Comparison of ENCODE assay signal across 12 cellular contexts in the genomic region with DNA sequence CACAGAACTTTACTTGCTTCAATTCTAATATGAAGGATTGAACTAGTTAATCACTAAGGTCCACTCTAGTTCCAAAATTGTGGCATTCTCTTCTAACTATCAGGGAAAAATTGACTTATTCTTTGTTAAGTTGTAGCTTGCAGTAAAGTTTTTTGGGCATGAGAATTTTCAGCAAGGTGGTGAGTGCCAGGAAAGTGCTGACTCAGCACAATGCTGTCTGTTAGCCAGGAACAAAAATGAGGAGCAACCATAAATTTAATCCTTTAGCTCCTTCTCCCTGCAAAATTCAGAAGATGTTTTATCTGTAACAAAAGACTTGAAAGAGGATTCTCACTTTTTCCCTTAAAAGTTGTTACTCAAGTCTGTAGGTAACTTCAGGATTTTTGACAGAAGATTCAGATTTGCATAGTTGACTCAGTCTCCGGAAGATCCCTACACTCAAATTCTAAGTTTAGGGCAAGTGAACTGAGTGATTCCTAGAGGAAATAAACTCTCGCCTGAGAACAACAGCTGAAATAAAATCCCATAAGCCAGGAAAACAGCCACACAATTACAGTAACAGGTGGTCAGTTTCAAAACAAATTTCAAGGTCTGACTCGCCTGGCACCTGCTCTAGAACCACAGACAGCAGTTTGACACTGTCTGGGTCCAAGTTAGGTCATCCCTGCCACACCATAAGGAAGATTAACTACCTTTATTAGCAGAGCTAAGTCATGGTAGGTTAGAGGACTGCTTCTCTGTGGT. TPM values are rescaled to one million over a fixed set of nuclear protein-coding genes. Genes with fewer than 3 reads are reported as not detected.
A peak's percentile ranks its signal among the peaks of the same experiment; 100 is the strongest.
DNase-seq lines count a peak whose midpoint lies in the region; ATAC-seq and TF ChIP-seq lines count a peak whose summit lies in the region.
"Had no signal": no experiment of that assay in that cellular context is flagged by ENCODE, and none has a peak within 500 bp of the region (broad histone marks: within the 10 kb centered on the region; RNA-seq: fewer than 3 reads in every experiment).

No MANE protein-coding gene starts in this region.

- H3K27me3 Mint-ChIP-seq in activated CD4-positive, alpha-beta T cell treated with anti-CD3 and anti-CD28 coated beads for 36 hours: no peaks in the 10 kb centered on the region
- H3K27me3 Mint-ChIP-seq in activated T-helper 1 cell treated with anti-CD3 and anti-CD28 coated beads, Interleukin-12 subunit alpha, Interleukin-12 subunit beta, Interleukin-2, Interleukin-4 antibody, amounts not matched to agents 30 ng/mL and 10 ng/mL and 1 ng/mL, durations not matched to agents 14 hours and 24 hours and 36 hours (ENCODE audit: insufficient read depth): no peaks in the 10 kb centered on the region

- no peaks in the 10 kb centered on the region for H3K9me3 Mint-ChIP-seq in activated CD4-positive, alpha-beta T cell treated with anti-CD3 and anti-CD28 coated beads for 36 hours (ENCODE audit: low read depth)
- H3K9me3 Mint-ChIP-seq in activated T-helper 1 cell treated with anti-CD3 and anti-CD28 coated beads, Interleukin-12 subunit alpha, Interleukin-12 subunit beta, Interleukin-2, Interleukin-4 antibody, amounts not matched to agents 30 ng/mL and 10 ng/mL and 1 ng/mL, durations not matched to agents 14 hours and 24 hours and 36 hours: peaks cover 8% of the 10 kb centered on the region
- H3K9me3 Mint-ChIP-seq: activated T-cell treated with anti-CD3 and anti-CD28 coated beads, Interleukin-2, amount 50 U/mL, for 4 hours; neural crest cell had no signal

- peak; percentile 57 for ATAC-seq in activated CD4-positive, alpha-beta T cell treated with anti-CD3 and anti-CD28 coated beads for 36 hours
- ATAC-seq in HG02571 (IDR thresholded peaks at IDR 0.05; ENCODE audit: unreplicated experiment): peak; percentile 62
- ATAC-seq: activated T-cell treated with anti-CD3 and anti-CD28 coated beads, Interleukin-2, amount 50 U/mL, for 4 hours; HCT116 had no signal

- H3K9ac ChIP-seq in parathyroid adenoma: no peak overlapping the region

- no peak overlapping the region for H3K4me3 Mint-ChIP-seq in activated CD4-positive, alpha-beta T cell treated with anti-CD3 and anti-CD28 coated beads for 36 hours
- no peak overlapping the region for H3K4me3 Mint-ChIP-seq in activated T-helper 1 cell treated with anti-CD3 and anti-CD28 coated beads, Interleukin-12 subunit alpha, Interleukin-12 subunit beta, Interleukin-2, Interleukin-4 antibody, amounts not matched to agents 30 ng/mL and 10 ng/mL and 1 ng/mL, durations not matched to agents 14 hours and 24 hours and 36 hours
- H3K4me3 Mint-ChIP-seq: activated T-cell treated with anti-CD3 and anti-CD28 coated beads, Interleukin-2, amount 50 U/mL, for 4 hours; neural crest cell had no signal

- DNase-seq in activated CD4-positive, alpha-beta T cell treated with anti-CD3 and anti-CD28 coated beads for 36 hours: peak; percentile 37
- no peak for DNase-seq in activated CD4-positive, alpha-beta T cell treated with anti-CD3 and anti-CD28 coated beads, Interleukin-2, amount 50 U/mL, for 4 hours
- DNase-seq in MV-4-11 (lab: John Stamatoyannopoulos, UW): peak; percentile 22
- no peak for DNase-seq in NCI-H510A treated with DMSO at 0.1 percent for 48 hours (lab: John Stamatoyannopoulos, UW)
- DNase-seq in activated effector memory CD4-positive, alpha-beta T cell treated with Interleukin-2 at 50 U/mL for 16 hours: no peak
- no peak for DNase-seq in activated T-helper 1 cell treated with anti-CD3 and anti-CD28 coated beads, Interleukin-12 subunit alpha, Interleukin-12 subunit beta, Interleukin-2, Interleukin-4 antibody, amounts not matched to agents 30 ng/mL and 10 ng/mL and 1 ng/mL, durations not matched to agents 14 hours and 24 hours and 36 hours (ENCODE audit: low spot score)
- DNase-seq: activated T-cell treated with anti-CD3 and anti-CD28 coated beads, Interleukin-2, amount 50 U/mL, for 4 hours; OCI-M1 had no signal

- no peak overlapping the region for H3K4me3 ChIP-seq in parathyroid adenoma (ENCODE audit: low read depth, low read length)

- H2AFZ ChIP-seq in parathyroid adenoma: peak overlapping the region; percentile 30

- H3K27ac ChIP-seq in parathyroid adenoma: no peak overlapping the region

- POLR2A ChIA-PET in activated CD4-positive, alpha-beta T cell treated with anti-CD3 and anti-CD28 coated beads for 36 hours (lab: Charles Lee): interaction anchor here (0.6 to 1.2 kb wide), 5 partner anchors 10 to 305 kb away, joined by 3 to 6 read pairs (median 4); no protein-coding TSS in a partner anchor

- H3K9me3 ChIP-seq in parathyroid adenoma (ENCODE audit: control insufficient read depth, low read length): no peaks in the 10 kb centered on the region

- intact Hi-C loops in activated CD4-positive, alpha-beta T cell treated with anti-CD3 and anti-CD28 coated beads for 36 hours (cut with DNase I, micrococcal nuclease): loop anchor here in 1 of 2 experiments (5.0 kb wide), 2 partner anchors 47 to 127 kb away; no protein-coding TSS in a partner anchor
- intact Hi-C loops in activated T-helper 1 cell treated with anti-CD3 and anti-CD28 coated beads, Interleukin-12 subunit alpha, Interleukin-12 subunit beta, Interleukin-2, Interleukin-4 antibody, amounts not matched to agents 30 ng/mL and 10 ng/mL and 1 ng/mL, durations not matched to agents 14 hours and 24 hours and 36 hours (cut with micrococcal nuclease): loop anchor here (2.0 to 5.0 kb wide), 3 partner anchors 19 to 377 kb away; a partner anchor contains a TSS

- H3K79me2 ChIP-seq in parathyroid adenoma: no peaks in the 10 kb centered on the region

- H3K36me3 Mint-ChIP-seq in activated CD4-positive, alpha-beta T cell treated with anti-CD3 and anti-CD28 coated beads for 36 hours (ENCODE audit: low read depth): peaks cover 14% of the 10 kb centered on the region
- H3K36me3 Mint-ChIP-seq in activated T-helper 1 cell treated with anti-CD3 and anti-CD28 coated beads, Interleukin-12 subunit alpha, Interleukin-12 subunit beta, Interleukin-2, Interleukin-4 antibody, amounts not matched to agents 30 ng/mL and 10 ng/mL and 1 ng/mL, durations not matched to agents 14 hours and 24 hours and 36 hours (ENCODE audit: low read depth): peaks cover 20% of the 10 kb centered on the region

- no peak for TF ChIP-seq CTCF in parathyroid adenoma (IDR thresholded peaks at IDR 0.05)

- no peaks in the 10 kb centered on the region for H3K4me1 ChIP-seq in parathyroid adenoma

- no peaks in the 10 kb centered on the region for H3K27me3 ChIP-seq in parathyroid adenoma (ENCODE audit: control insufficient read depth, insufficient read depth, low read length)

- H3K36me3 ChIP-seq in parathyroid adenoma (ENCODE audit: control insufficient read depth, insufficient read depth, low read length): no peaks in the 10 kb centered on the region

- H3K27ac Mint-ChIP-seq in activated CD4-positive, alpha-beta T cell treated with anti-CD3 and anti-CD28 coated beads for 36 hours: no peak overlapping the region
- no peak overlapping the region for H3K27ac Mint-ChIP-seq in activated T-helper 1 cell treated with anti-CD3 and anti-CD28 coated beads, Interleukin-12 subunit alpha, Interleukin-12 subunit beta, Interleukin-2, Interleukin-4 antibody, amounts not matched to agents 30 ng/mL and 10 ng/mL and 1 ng/mL, durations not matched to agents 14 hours and 24 hours and 36 hours

- CTCF ChIA-PET in activated CD4-positive, alpha-beta T cell treated with anti-CD3 and anti-CD28 coated beads for 36 hours (lab: Charles Lee): interaction anchor here (0.5 to 2.3 kb wide), 6 partner anchors 10 to 379 kb away, joined by 3 to 6 read pairs (median 3); no protein-coding TSS in a partner anchor

- peaks cover 36% of the 10 kb centered on the region for H3K4me1 Mint-ChIP-seq in activated CD4-positive, alpha-beta T cell treated with anti-CD3 and anti-CD28 coated beads for 36 hours
- peaks cover 52% of the 10 kb centered on the region for H3K4me1 Mint-ChIP-seq in activated T-helper 1 cell treated with anti-CD3 and anti-CD28 coated beads, Interleukin-12 subunit alpha, Interleukin-12 subunit beta, Interleukin-2, Interleukin-4 antibody, amounts not matched to agents 30 ng/mL and 10 ng/mL and 1 ng/mL, durations not matched to agents 14 hours and 24 hours and 36 hours (ENCODE audit: low read depth)

- H3K4me2 ChIP-seq in parathyroid adenoma (ENCODE audit: low read length): no peak overlapping the region

RNA-seq across cellular contexts. Expression of a gene that starts 20.2 kb away (rescaled TPM):
- total RNA-seq in activated CD4-positive, alpha-beta T cell treated with anti-CD3 and anti-CD28 coated beads for 36 hours: 100 to 1,000 TPM; 174 to 190 TPM
- 132 and 140 TPM in 2 replicates for total RNA-seq in activated T-helper 1 cell treated with anti-CD3 and anti-CD28 coated beads, Interleukin-12 subunit alpha, Interleukin-12 subunit beta, Interleukin-2, Interleukin-4 antibody, amounts not matched to agents 30 ng/mL and 10 ng/mL and 1 ng/mL, durations not matched to agents 14 hours and 24 hours and 36 hours

Comparison
In these comparisons a context has a peak if more than half of its experiments do, and no peak if none do; other contexts are left out.
1. DNase-seq: peak in activated CD4-positive, alpha-beta T cell treated with anti-CD3 and anti-CD28 coated beads for 36 hours (single experiment) and MV-4-11 (single experiment); none in activated CD4-positive, alpha-beta T cell treated with anti-CD3 and anti-CD28 coated beads, Interleukin-2, amount 50 U/mL, for 4 hours (0 of 2), NCI-H510A treated with DMSO at 0.1 percent for 48 hours (single experiment), activated effector memory CD4-positive, alpha-beta T cell treated with Interleukin-2 at 50 U/mL for 16 hours (single experiment) and activated T-helper 1 cell treated with anti-CD3 and anti-CD28 coated beads, Interleukin-12 subunit alpha, Interleukin-12 subunit beta, Interleukin-2, Interleukin-4 antibody, amounts not matched to agents 30 ng/mL and 10 ng/mL and 1 ng/mL, durations not matched to agents 14 hours and 24 hours and 36 hours (single experiment).